In genomic region chr19:31988256-31988655, GRCh38 we compare ENCODE assay signal across 29 cellular contexts.
"Had no signal": no experiment of that assay in that cellular context is flagged by ENCODE, and none has a peak within 500 bp of the region (broad histone marks: within the 10 kb centered on the region; RNA-seq: fewer than 3 reads in every experiment).

No MANE protein-coding gene starts in this region.

- H3K4me1 Mint-ChIP-seq: stimulated activated effector memory CD8-positive, alpha-beta T cell treated with anti-CD3 and anti-CD28 coated beads, Interleukin-12 subunit alpha, Interleukin-12 subunit beta, amount 100 ng/mL, for 72 hours; stimulated activated memory B cell treated with anti-CD40 and anti-IgM and Interleukin-4, amounts not matched to agents 10 μg/mL and 1 μg/mL and 100 μg/mL, for 72 hours; stimulated activated naive B cell treated with anti-CD40 and anti-IgM and Interleukin-4, amounts not matched to agents 10 μg/mL and 1 μg/mL and 100 μg/mL, for 72 hours; stimulated activated naive CD8-positive, alpha-beta T cell treated with anti-CD3 and anti-CD28 coated beads, Interleukin-15, amount 100 ng/mL, for 72 hours had no signal

- H3K4me3 ChIP-seq: stomach, suprapubic skin, testis, thoracic aorta, thyroid gland, tibial artery, tibial nerve, transverse colon, upper lobe of left lung, upper lobe of right lung, uterus, vagina had no signal

- H3K27me3 Mint-ChIP-seq: stimulated activated memory B cell treated with anti-CD40 and anti-IgM and Interleukin-4, amounts not matched to agents 10 μg/mL and 1 μg/mL and 100 μg/mL, for 72 hours; stimulated activated naive B cell treated with anti-CD40 and anti-IgM and Interleukin-4, amounts not matched to agents 10 μg/mL and 1 μg/mL and 100 μg/mL, for 72 hours; stimulated activated naive CD8-positive, alpha-beta T cell treated with anti-CD3 and anti-CD28 coated beads, Interleukin-15, amount 100 ng/mL, for 72 hours had no signal

- ATAC-seq: stimulated activated effector memory CD8-positive, alpha-beta T cell treated with anti-CD3 and anti-CD28 coated beads, Interleukin-12 subunit alpha, Interleukin-12 subunit beta, amount 100 ng/mL, for 72 hours; stimulated activated memory B cell treated with anti-CD40 and anti-IgM and Interleukin-4, amounts not matched to agents 10 μg/mL and 1 μg/mL and 100 μg/mL, for 72 hours; stimulated activated naive B cell treated with anti-CD40 and anti-IgM and Interleukin-4, amounts not matched to agents 10 μg/mL and 1 μg/mL and 100 μg/mL, for 72 hours; stimulated activated naive CD8-positive, alpha-beta T cell treated with anti-CD3 and anti-CD28 coated beads, Interleukin-15, amount 100 ng/mL, for 72 hours; stimulated activated naive CD8-positive, alpha-beta T cell treated with anti-CD3 and anti-CD28 coated beads, Interleukin-15, Interleukin-2, amounts not matched to agents 100 U/mL and 50 U/mL, for 24 hours; upper lobe of right lung had no signal

- H3K27ac ChIP-seq: stomach, suprapubic skin, testis, thoracic aorta, thyroid gland, tibial artery, tibial nerve, transverse colon, upper lobe of left lung, upper lobe of right lung, uterus, vagina had no signal

- H3K36me3 Mint-ChIP-seq: stimulated activated effector memory CD8-positive, alpha-beta T cell treated with anti-CD3 and anti-CD28 coated beads, Interleukin-12 subunit alpha, Interleukin-12 subunit beta, amount 100 ng/mL, for 72 hours; stimulated activated memory B cell treated with anti-CD40 and anti-IgM and Interleukin-4, amounts not matched to agents 10 μg/mL and 1 μg/mL and 100 μg/mL, for 72 hours had no signal

- DNase-seq: stimulated activated CD4-positive, alpha-beta T cell treated with anti-CD3 and anti-CD28 coated beads, Interleukin-2, amount 100 ng/mL, for 48 hours; stimulated activated CD4-positive, alpha-beta T cell treated with anti-CD3 and anti-CD28 coated beads, Interleukin-4, amount 100 ng/mL, for 1 hour; stimulated activated CD4-positive, alpha-beta T cell treated with anti-CD3 and anti-CD28 coated beads, Interleukin-4, amount 100 ng/mL, for 24 hours; stimulated activated CD4-positive, alpha-beta T cell treated with anti-CD3 and anti-CD28 coated beads, Interleukin-4, amount 100 ng/mL, for 4 hours; stimulated activated CD8-positive, alpha-beta memory T cell treated with anti-CD3 and anti-CD28 coated beads, Interleukin-4, amount 100 ng/mL, for 48 hours; stimulated activated naive B cell treated with anti-CD40 and anti-IgM and Interleukin-4, amounts not matched to agents 10 μg/mL and 1 μg/mL and 100 μg/mL, for 72 hours; stimulated activated naive CD4-positive, alpha-beta T cell; stimulated activated naive CD4-positive, alpha-beta T cell treated with Interleukin-2 at 50 U/mL for 16 hours; stimulated activated naive CD8-positive, alpha-beta T cell treated with anti-CD3 and anti-CD28 coated beads, Interleukin-15, amount 100 ng/mL, for 72 hours; stimulated activated naive CD8-positive, alpha-beta T cell treated with anti-CD3 and anti-CD28 coated beads, Interleukin-15, Interleukin-2, amounts not matched to agents 100 U/mL and 50 U/mL, for 24 hours; stomach; substantia nigra; testis; thyroid gland; tibial artery; transverse colon; trophoblast cell; upper lobe of left lung; upper lobe of right lung; uterus had no signal

- H3K4me3 Mint-ChIP-seq: stimulated activated effector memory CD8-positive, alpha-beta T cell treated with anti-CD3 and anti-CD28 coated beads, Interleukin-12 subunit alpha, Interleukin-12 subunit beta, amount 100 ng/mL, for 72 hours; stimulated activated memory B cell treated with anti-CD40 and anti-IgM and Interleukin-4, amounts not matched to agents 10 μg/mL and 1 μg/mL and 100 μg/mL, for 72 hours; stimulated activated naive B cell treated with anti-CD40 and anti-IgM and Interleukin-4, amounts not matched to agents 10 μg/mL and 1 μg/mL and 100 μg/mL, for 72 hours; stimulated activated naive CD8-positive, alpha-beta T cell treated with anti-CD3 and anti-CD28 coated beads, Interleukin-15, amount 100 ng/mL, for 72 hours; stimulated activated naive CD8-positive, alpha-beta T cell treated with anti-CD3 and anti-CD28 coated beads, Interleukin-15, Interleukin-2, amounts not matched to agents 100 ng/mL and 50 ng/mL, for 24 hours; type B pancreatic cell had no signal

- H3K27me3 ChIP-seq: suprapubic skin, testis, thyroid gland, tibial artery, tibial nerve, transverse colon, upper lobe of left lung, upper lobe of right lung, uterus, vagina had no signal

- H3K27ac Mint-ChIP-seq: stimulated activated effector memory CD8-positive, alpha-beta T cell treated with anti-CD3 and anti-CD28 coated beads, Interleukin-12 subunit alpha, Interleukin-12 subunit beta, amount 100 ng/mL, for 72 hours; stimulated activated memory B cell treated with anti-CD40 and anti-IgM and Interleukin-4, amounts not matched to agents 10 μg/mL and 1 μg/mL and 100 μg/mL, for 72 hours; stimulated activated naive B cell treated with anti-CD40 and anti-IgM and Interleukin-4, amounts not matched to agents 10 μg/mL and 1 μg/mL and 100 μg/mL, for 72 hours; stimulated activated naive CD8-positive, alpha-beta T cell treated with anti-CD3 and anti-CD28 coated beads, Interleukin-15, amount 100 ng/mL, for 72 hours; stimulated activated naive CD8-positive, alpha-beta T cell treated with anti-CD3 and anti-CD28 coated beads, Interleukin-15, Interleukin-2, amounts not matched to agents 100 ng/mL and 50 ng/mL, for 24 hours; type B pancreatic cell had no signal

- H3K36me3 ChIP-seq: stomach, suprapubic skin, thoracic aorta, thyroid gland, tibial artery, tibial nerve, transverse colon, upper lobe of left lung, upper lobe of right lung, uterus, vagina had no signal

- H3K4me1 ChIP-seq: stomach, suprapubic skin, testis, tibial artery, transverse colon, upper lobe of left lung, upper lobe of right lung, uterus, vagina had no signal

- H3K9me3 ChIP-seq: suprapubic skin, testis, thoracic aorta, thyroid gland, transverse colon, upper lobe of right lung, uterus, vagina had no signal

- H3K9me3 Mint-ChIP-seq: type B pancreatic cell had no signal

- FAIRE-seq: urothelium cell line had no signal
